Comparison of ENCODE assay signal across 10 cellular contexts in genomic region chr19:18488403-18488723, GRCh38. TPM values are rescaled to one million over a fixed set of nuclear protein-coding genes. Genes with fewer than 3 reads are reported as not detected.
DNase-seq lines count a peak whose midpoint lies in the region; ATAC-seq, FAIRE-seq and TF ChIP-seq lines count a peak whose summit lies in the region.
"Had no signal": no experiment of that assay in that cellular context is flagged by ENCODE, and none has a peak within 500 bp of the region (broad histone marks: within the 10 kb centered on the region; RNA-seq: fewer than 3 reads in every experiment).

No MANE protein-coding gene starts in this region.

- H3K4me1 ChIP-seq in GM12878 (ENCODE audit: control insufficient read depth, insufficient read depth, low read length) (no peaks in the 10 kb centered on the region; the same call in 1 of the 2 replicates), upper lobe of right lung (peaks cover 86% of the 10 kb centered on the region)

- CTCF ChIA-PET in GM12878 (lab: Yijun Ruan, JAX) = interaction anchor here (0.7 to 1.2 kb wide), 3 partner anchors 31 to 358 kb away, joined by 3 read pairs; partner anchors contain the start of gene UBA52

- RAD21 ChIA-PET in GM12878 (lab: Charles Lee; ENCODE audit: unreplicated experiment) = no interaction called here

- H3K4me1 Mint-ChIP-seq in activated T-cell treated with anti-CD3 and anti-CD28 coated beads, Interleukin-2, amount 50 U/mL, for 24 hours (ENCODE audit: low read depth) = peaks cover 69% of the 10 kb centered on the region

- SMC1A ChIA-PET in GM12878 (lab: Charles Lee; ENCODE audit: uncharacterized antibody, unreplicated experiment) = no interaction called here

- ATAC-seq in GM12878 (peak; percentile 46; the same call in 2 of the 3 replicates), upper lobe of right lung (peak; percentile 66), GM18873 (IDR thresholded peaks at IDR 0.05; ENCODE audit: low FRiP score, unreplicated experiment) (no peak), HG03025 (IDR thresholded peaks at IDR 0.05; ENCODE audit: low FRiP score, unreplicated experiment) (no peak)

- intact Hi-C loops in GM12878 (cut with micrococcal nuclease; ENCODE audit: unreplicated experiment) = no loop called here
- intact Hi-C loops in upper lobe of right lung (cut with DNase I) = no loop called here

- no peak for TF ChIP-seq EP300 in GM12878 (IDR thresholded peaks at IDR 0.05; ENCODE audit: borderline replicate concordance in 1 of 2, control insufficient read depth in 1 of 2, low read depth in 2 of 2, low read length in 2 of 2)

- H3K27me3 ChIP-seq in GM12878 (replicated peaks in 1 of 2; ENCODE audit: control insufficient read depth in 2 of 2, insufficient read depth in 2 of 2, low read length in 1 of 2) = no peaks in the 10 kb centered on the region
- no peaks in the 10 kb centered on the region for H3K27me3 ChIP-seq in upper lobe of right lung

- H3K79me2 ChIP-seq in GM12878 (ENCODE audit: control insufficient read depth, insufficient read depth, low read length) = peaks cover 31% of the 10 kb centered on the region

- no peak overlapping the region for H2AFZ ChIP-seq in GM12878 (ENCODE audit: control insufficient read depth, low read depth, low read length)

- TF ChIP-seq CTCF in GM12878 (IDR thresholded peaks at IDR 0.05 in 2 of 3, conservative IDR thresholded peaks at IDR 0.05 in 1 of 3; ENCODE audit: control insufficient read depth in 2 of 3, extremely low read depth in 1 of 3, insufficient read depth in 1 of 3, low read depth in 3 of 3, low read length in 3 of 3) = no peak
- no peak for TF ChIP-seq CTCF in upper lobe of right lung (IDR thresholded peaks at IDR 0.05)

- H3K4me2 ChIP-seq in GM12878 (ENCODE audit: control insufficient read depth, insufficient read depth) = no peak overlapping the region

- FAIRE-seq in GM12878 (lab: Jason Lieb, UNC) = no peak

- no peak for DNase-seq in activated T-cell treated with anti-CD3 and anti-CD28 coated beads, Interleukin-2, amount 50 U/mL, for 24 hours
- DNase-seq in activated T-cell treated with anti-CD3 and anti-CD28 coated beads for 4 hours (no peak), GM12878 (ENCODE audit: low read depth, low spot score) (no peak), hepatic stellate cell (ENCODE audit: low spot score) (peak; percentile 77), upper lobe of right lung (no peak)
- no peak for DNase-seq in activated effector memory CD4-positive, alpha-beta T cell treated with Interleukin-2 at 50 U/mL for 16 hours
- DNase-seq: stimulated activated CD4-positive, alpha-beta T cell treated with anti-CD3 and anti-CD28 coated beads, Interleukin-12 subunit alpha, Interleukin-12 subunit beta, amount 100 ng/mL, for 4 hours had no signal

- H3K27ac Mint-ChIP-seq in activated T-cell treated with anti-CD3 and anti-CD28 coated beads, Interleukin-2, amount 50 U/mL, for 24 hours = peak overlapping the region; percentile 30
- H3K27ac Mint-ChIP-seq: activated T-helper 1 cell treated with anti-CD3 and anti-CD28 coated beads, Interleukin-12 subunit alpha, Interleukin-12 subunit beta, Interleukin-2, Interleukin-4 antibody, amounts not matched to agents 30 ng/mL and 10 ng/mL and 1 ng/mL, durations not matched to agents 14 hours and 24 hours and 36 hours had no signal

- WGBS in GM12878 (ENCODE audit: insufficient coverage, insufficient replicate concordance, low lambda C conversion rate, missing lambda C conversion rate) = 94% methylated on average over 6 of the region's 6 CpGs

- no peak for TF ChIP-seq POLR2A in GM12878 (IDR thresholded peaks at IDR 0.05; ENCODE audit: low read depth, low read length)

- no peaks in the 10 kb centered on the region for H3K9me3 ChIP-seq in GM12878 (replicated peaks; ENCODE audit: control insufficient read depth, insufficient read depth, low read length)
- H3K9me3 ChIP-seq in upper lobe of right lung = no peaks in the 10 kb centered on the region

- H3K27ac ChIP-seq in GM12878 (ENCODE audit: control insufficient read depth, insufficient read depth) (no peak overlapping the region), upper lobe of right lung (no peak overlapping the region)

- in situ Hi-C loops in GM12878 (cut with MboI) = no loop called here

- no peak overlapping the region for H3K9ac ChIP-seq in GM12878 (ENCODE audit: control insufficient read depth, insufficient read depth, low read length)

- POLR2A ChIA-PET in GM12878 (lab: Charles Lee) = no interaction called here

- no peak for TF ChIP-seq RAD21 in GM12878 (IDR thresholded peaks at IDR 0.05; ENCODE audit: insufficient read depth, low read depth, low read length)

- BruUV-seq in GM12878 (replicated peaks; lab: Mats Ljungman, UMichigan) = no TSS peak

- H3K4me3 Mint-ChIP-seq in activated T-cell treated with anti-CD3 and anti-CD28 coated beads, Interleukin-2, amount 50 U/mL, for 24 hours = no peak overlapping the region
- H3K4me3 Mint-ChIP-seq: activated T-helper 1 cell treated with anti-CD3 and anti-CD28 coated beads, Interleukin-12 subunit alpha, Interleukin-12 subunit beta, Interleukin-2, Interleukin-4 antibody, amounts not matched to agents 30 ng/mL and 10 ng/mL and 1 ng/mL, durations not matched to agents 14 hours and 24 hours and 36 hours had no signal

- H4K20me1 ChIP-seq in GM12878 (ENCODE audit: control insufficient read depth, insufficient read depth) = peaks cover 5% of the 10 kb centered on the region

- peaks cover 0 to 3% of the 10 kb centered on the region in 2 experiments; a peak in 2 of 4 replicates for H3K36me3 ChIP-seq in GM12878 (ENCODE audit: control insufficient read depth in 2 of 2, insufficient read depth in 2 of 2, low read length in 1 of 2)
- no peaks in the 10 kb centered on the region for H3K36me3 ChIP-seq in upper lobe of right lung

- H3K4me3 ChIP-seq in GM12878 = no peak overlapping the region
- H3K4me3 ChIP-seq in upper lobe of right lung = no peak overlapping the region

- no peaks in the 10 kb centered on the region for H3K9me3 Mint-ChIP-seq in activated T-cell treated with anti-CD3 and anti-CD28 coated beads, Interleukin-2, amount 50 U/mL, for 24 hours
- H3K9me3 Mint-ChIP-seq: activated T-helper 1 cell treated with anti-CD3 and anti-CD28 coated beads, Interleukin-12 subunit alpha, Interleukin-12 subunit beta, Interleukin-2, Interleukin-4 antibody, amounts not matched to agents 30 ng/mL and 10 ng/mL and 1 ng/mL, durations not matched to agents 14 hours and 24 hours and 36 hours had no signal

- no peaks in the 10 kb centered on the region for H3K27me3 Mint-ChIP-seq in activated T-cell treated with anti-CD3 and anti-CD28 coated beads, Interleukin-2, amount 50 U/mL, for 24 hours

- peaks cover 2% of the 10 kb centered on the region for H3K36me3 Mint-ChIP-seq in activated T-cell treated with anti-CD3 and anti-CD28 coated beads, Interleukin-2, amount 50 U/mL, for 24 hours (ENCODE audit: low read depth)

RNA-seq across cellular contexts. Expression of gene ELL, which starts 33.5 kb away (rescaled TPM):
- total RNA-seq in GM12878 (2013; cell fraction: nucleolus; rRNA removed) = 31.6 and 39.3 TPM in 2 replicates
- 11.7 and 13.1 TPM in 2 replicates for total RNA-seq in GM12878 (2014; rRNA removed)
- 3.8 and 5.1 TPM in 2 replicates for total RNA-seq in GM12878 (2014; rRNA removed; fragmentation: Illumina TruSeq; extraction: Trizol)
- total RNA-seq in GM12878 (2021) = 19.7 and 25.0 TPM in 2 replicates
- polyA plus RNA-seq in GM12878 (2011; ENCODE audit: low read depth) = 4.6 TPM
- polyA plus RNA-seq in GM12878 (2011; rRNA removed) = 2.4 and 4.6 TPM in 2 replicates
- polyA plus RNA-seq in GM12878 (2011; cell fraction: cytosol; rRNA removed) = 6.1 and 9.0 TPM in 2 replicates
- polyA plus RNA-seq in GM12878 (2011; cell fraction: nucleus; rRNA removed) = 23.5 and 30.6 TPM in 2 replicates
- polyA plus RNA-seq in GM12878 (2012) = 13.5 and 16.7 TPM in 2 replicates
- 0.87 and 3.6 TPM in 2 replicates for polyA plus RNA-seq in GM12878 (2014; fragmentation: Illumina TruSeq; extraction: Trizol)
- polyA plus RNA-seq in GM12878 (2014; fragmentation: Nextera tagmentation; extraction: Ambion mirVana) = under 1 TPM; 0.91 to 0.98 TPM
- polyA plus RNA-seq in GM12878 (2014; rRNA removed) = 13.8 and 16.8 TPM in 2 replicates
- polyA plus RNA-seq in GM12878 (2016; fragmentation: Nextera tagmentation; extraction: Ambion mirVana) = 10 to 100 TPM; 21.2 to 21.6 TPM
- 5.9 and 12.4 TPM in 2 replicates for polyA minus RNA-seq in GM12878 (2011; rRNA and poly(A)+ RNA removed)
- polyA minus RNA-seq in GM12878 (2011; cell fraction: cytosol; rRNA and poly(A)+ RNA removed) = 4.8 and 10.7 TPM in 2 replicates
- 7.1 and 13.3 TPM in 2 replicates for polyA minus RNA-seq in GM12878 (2011; cell fraction: nucleus; rRNA and poly(A)+ RNA removed)
- 17.7 TPM for total RNA-seq in upper lobe of right lung

RNA-seq across cellular contexts. Expression of gene ISYNA1, which starts 50.4 kb away (rescaled TPM):
- 8.2 and 8.9 TPM in 2 replicates for total RNA-seq in GM12878 (2013; cell fraction: nucleolus; rRNA removed)
- 9.9 and 12.3 TPM in 2 replicates for total RNA-seq in GM12878 (2014; rRNA removed)
- 4.9 and 5.3 TPM in 2 replicates for total RNA-seq in GM12878 (2014; rRNA removed; fragmentation: Illumina TruSeq; extraction: Trizol)
- total RNA-seq in GM12878 (2021) = 37.0 and 38.8 TPM in 2 replicates
- polyA plus RNA-seq in GM12878 (2011; ENCODE audit: low read depth) = 12.5 TPM
- 0.78 and 1.9 TPM in 2 replicates for polyA plus RNA-seq in GM12878 (2011; rRNA removed)
- polyA plus RNA-seq in GM12878 (2011; cell fraction: cytosol; rRNA removed) = 2.0 and 3.0 TPM in 2 replicates
- 19.2 and 23.0 TPM in 2 replicates for polyA plus RNA-seq in GM12878 (2011; cell fraction: nucleus; rRNA removed)
- 23.2 and 24.0 TPM in 2 replicates for polyA plus RNA-seq in GM12878 (2012)
- 2.5 and 3.8 TPM in 2 replicates for polyA plus RNA-seq in GM12878 (2014; fragmentation: Illumina TruSeq; extraction: Trizol)
- polyA plus RNA-seq in GM12878 (2014; fragmentation: Nextera tagmentation; extraction: Ambion mirVana) = 1 to 10 TPM; 2.8 to 6.3 TPM
- polyA plus RNA-seq in GM12878 (2014; rRNA removed) = 33.0 and 37.8 TPM in 2 replicates
- polyA plus RNA-seq in GM12878 (2016; fragmentation: Nextera tagmentation; extraction: Ambion mirVana) = 10 to 100 TPM; 12.0 to 12.5 TPM
- 0.59 and 2.4 TPM in 2 replicates for polyA minus RNA-seq in GM12878 (2011; rRNA and poly(A)+ RNA removed)
- polyA minus RNA-seq in GM12878 (2011; cell fraction: cytosol; rRNA and poly(A)+ RNA removed) = 1.1 and 5.1 TPM in 2 replicates
- 2.3 and 5.6 TPM in 2 replicates for polyA minus RNA-seq in GM12878 (2011; cell fraction: nucleus; rRNA and poly(A)+ RNA removed)
- total RNA-seq in upper lobe of right lung = 34.6 TPM

RNA-seq across cellular contexts. Expression of gene FKBP8, which starts 55.0 kb away (rescaled TPM):
- 50.6 and 53.1 TPM in 2 replicates for total RNA-seq in GM12878 (2013; cell fraction: nucleolus; rRNA removed)
- total RNA-seq in GM12878 (2014; rRNA removed) = 157 and 192 TPM in 2 replicates
- total RNA-seq in GM12878 (2014; rRNA removed; fragmentation: Illumina TruSeq; extraction: Trizol) = 59.8 and 66.4 TPM in 2 replicates
- total RNA-seq in GM12878 (2021) = 204 and 205 TPM in 2 replicates
- polyA plus RNA-seq in GM12878 (2011; ENCODE audit: low read depth) = 74.1 TPM
- polyA plus RNA-seq in GM12878 (2011; rRNA removed) = 62.3 and 116 TPM in 2 replicates
- 212 and 258 TPM in 2 replicates for polyA plus RNA-seq in GM12878 (2011; cell fraction: cytosol; rRNA removed)
- polyA plus RNA-seq in GM12878 (2011; cell fraction: nucleus; rRNA removed) = 200 and 207 TPM in 2 replicates
- 209 and 231 TPM in 2 replicates for polyA plus RNA-seq in GM12878 (2012)
- 4.2 and 39.7 TPM in 2 replicates for polyA plus RNA-seq in GM12878 (2014; fragmentation: Illumina TruSeq; extraction: Trizol)
- polyA plus RNA-seq in GM12878 (2014; fragmentation: Nextera tagmentation; extraction: Ambion mirVana) = 1 to 10 TPM in 1 of 2 experiments, under 1 TPM in 1; 0.13 to 1.1 TPM
- 143 and 172 TPM in 2 replicates for polyA plus RNA-seq in GM12878 (2014; rRNA removed)
- polyA plus RNA-seq in GM12878 (2016; fragmentation: Nextera tagmentation; extraction: Ambion mirVana) = 100 to 1,000 TPM in 1 of 2 experiments, 10 to 100 TPM in 1; 90.1 to 101 TPM
- 71.0 and 163 TPM in 2 replicates for polyA minus RNA-seq in GM12878 (2011; rRNA and poly(A)+ RNA removed)
- 101 and 104 TPM in 2 replicates for polyA minus RNA-seq in GM12878 (2011; cell fraction: cytosol; rRNA and poly(A)+ RNA removed)
- 33.4 and 45.1 TPM in 2 replicates for polyA minus RNA-seq in GM12878 (2011; cell fraction: nucleus; rRNA and poly(A)+ RNA removed)
- 201 TPM for total RNA-seq in upper lobe of right lung

Comparison
In these comparisons a context has a peak if more than half of its experiments do, and no peak if none do; other contexts are left out.
1. ATAC-seq: peak in GM12878 (single experiment) and upper lobe of right lung (single experiment); none in GM18873 (single experiment) and HG03025 (single experiment).